In the genomic region with DNA sequence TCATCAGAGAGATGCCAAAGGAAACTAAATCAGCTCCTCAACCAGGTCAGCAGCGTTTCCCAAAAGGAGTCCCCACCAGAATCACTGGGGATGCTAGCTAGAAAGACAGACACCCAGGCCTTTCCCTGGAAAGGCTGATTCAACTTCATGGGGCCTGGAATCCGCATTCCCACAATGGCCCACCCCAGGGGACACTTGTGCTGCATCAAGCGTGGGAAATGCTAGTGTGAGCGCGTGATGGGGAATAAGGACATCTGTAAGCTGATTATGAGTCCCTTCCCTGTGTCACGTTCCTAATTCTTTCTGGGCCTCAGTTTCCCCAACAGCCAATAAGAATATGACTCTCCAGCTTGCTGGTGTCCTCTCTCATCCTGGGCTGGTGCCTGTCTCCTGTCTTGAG, we compare ENCODE assay signal across 1 cellular context.
A peak's percentile ranks its signal among the peaks of the same experiment; 100 is the strongest.
TF ChIP-seq lines count a peak whose summit lies in the region.

No MANE protein-coding gene starts in this region.

TF ChIP-seq in H1, 55 proteins besides CTCF, POLR2A, EP300 and RAD21:
- TF ChIP-seq, protein P1, sequence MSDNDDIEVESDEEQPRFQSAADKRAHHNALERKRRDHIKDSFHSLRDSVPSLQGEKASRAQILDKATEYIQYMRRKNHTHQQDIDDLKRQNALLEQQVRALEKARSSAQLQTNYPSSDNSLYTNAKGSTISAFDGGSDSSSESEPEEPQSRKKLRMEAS (IDR thresholded peaks at IDR 0.05): no peak
- TF ChIP-seq SUZ12 (IDR thresholded peaks at IDR 0.05; ENCODE audit: low read length) (peak; percentile 19; the same call in 1 of the 2 replicates), EZH2 (IDR thresholded peaks at IDR 0.05; ENCODE audit: low read depth, low read length, severe bottlenecking) (no peak)
